In the genomic region with DNA sequence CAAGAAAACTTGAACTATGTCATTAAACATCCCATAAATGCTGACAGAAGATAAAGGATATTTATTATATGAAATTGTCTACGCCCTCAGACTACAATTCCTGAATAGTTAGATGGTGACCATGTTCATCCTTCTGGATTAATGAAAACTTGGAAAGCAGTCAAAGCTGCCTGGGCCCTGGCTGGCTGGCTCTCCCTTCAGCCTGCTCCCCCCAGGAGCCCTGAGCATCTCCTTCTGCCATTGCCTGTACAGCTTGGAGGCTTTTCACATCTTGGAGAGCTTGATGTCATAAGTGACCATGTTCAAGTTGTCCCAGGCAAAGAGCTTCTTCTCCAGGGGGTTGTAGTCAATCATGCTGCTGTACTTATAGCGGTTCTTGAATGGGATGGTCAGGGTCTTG, we compare ENCODE assay signal across 11 cellular contexts. TPM values are rescaled to one million over a fixed set of nuclear protein-coding genes. Genes with fewer than 3 reads are reported as not detected.
"Had no signal": no experiment of that assay in that cellular context is flagged by ENCODE, and none has a peak within 500 bp of the region (broad histone marks: within the 10 kb centered on the region; RNA-seq: fewer than 3 reads in every experiment).

No MANE protein-coding gene starts in this region.

- DNase-seq: H7, HFFc6, KBM-7 had no signal

- H2AFZ ChIP-seq: GM23338 had no signal

- H3K9ac ChIP-seq: KMS-11 had no signal

- ATAC-seq: HCT116, HepG2 had no signal

- H3K4me2 ChIP-seq: GM23338, KMS-11 had no signal

- H3K9me3 ChIP-seq: HAP-1 had no signal

- H3K4me3 ChIP-seq: GM23338, HAP-1 had no signal

- H3K4me1 ChIP-seq: HAP-1 had no signal

- H3K27ac ChIP-seq: HL-60, KMS-11 had no signal

- H3K36me3 ChIP-seq: HAP-1 had no signal

RNA-seq across cellular contexts. Expression of a gene that starts 13.6 kb away (rescaled TPM):
- total RNA-seq: GM23338, H1, H7, HepG2, HFFc6, HT1080 had no signal

RNA-seq across cellular contexts. Expression of a gene that starts 16.8 kb away (rescaled TPM):
- total RNA-seq: GM23338, H1, H7, HepG2, HT1080 had no signal
